ENCODE assay signal across 1 cellular context in genomic region chrX:115560978-115561604, GRCh38.
TF ChIP-seq lines count a peak whose summit lies in the region.

TSS of gene PLS3 (plus strand) at chrX:115561174. CDS start at chrX:115610251, 49,077 bp downstream.

TF ChIP-seq in GM23338, 12 proteins besides CTCF, POLR2A, EP300 and RAD21 (continued from another document):
- no peak for TF ChIP-seq REST (IDR thresholded peaks at IDR 0.05; ENCODE audit: unreplicated experiment)
- TF ChIP-seq EZH2 (IDR thresholded peaks at IDR 0.05; ENCODE audit: low read depth, unreplicated experiment): no peak
